In the genomic region with DNA sequence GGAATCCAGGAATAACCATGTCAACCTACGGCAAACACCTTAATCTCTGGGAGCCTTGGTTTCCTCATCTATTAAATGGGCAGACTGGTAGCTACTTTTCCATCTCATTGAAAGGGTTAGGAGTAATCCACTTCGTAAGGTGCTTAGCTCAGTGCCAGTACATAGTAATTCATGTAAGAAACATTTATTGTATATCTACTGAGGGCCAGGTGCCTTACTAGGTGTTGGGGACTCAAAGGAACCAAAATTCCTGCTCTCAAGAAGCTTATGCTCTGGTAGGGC, we compare ENCODE assay signal across 27 cellular contexts.
"Had no signal": no experiment of that assay in that cellular context is flagged by ENCODE, and none has a peak within 500 bp of the region (broad histone marks: within the 10 kb centered on the region; RNA-seq: fewer than 3 reads in every experiment).

No MANE protein-coding gene starts in this region.

- H3K4me1 ChIP-seq: body of pancreas had no signal

- H3K36me3 ChIP-seq: heart left ventricle had no signal

- DNase-seq: activated CD4-positive, alpha-beta memory T cell treated with anti-CD3 and anti-CD28 coated beads for 36 hours; activated CD4-positive, alpha-beta T cell treated with anti-CD3 and anti-CD28 coated beads for 36 hours; activated CD4-positive, alpha-beta T cell treated with anti-CD3 and anti-CD28 coated beads, Interleukin-2, amount 10 ng/mL, durations not matched to agents 24 days and 14 days; activated CD4-positive, CD25-positive, alpha-beta regulatory T cell; activated CD4-positive, CD25-positive, alpha-beta regulatory T cell treated with anti-CD3 and anti-CD28 coated beads, Interleukin-2, amount 50 U/mL, for 72 hours; activated CD8-positive, alpha-beta memory T cell treated with anti-CD3 and anti-CD28 coated beads, Interleukin-2, amount 10 ng/mL, durations not matched to agents 7 days and 5 days; activated CD8-positive, alpha-beta memory T cell treated with anti-CD3 and anti-CD28 coated beads, Interleukin-2, amount 50 U/mL, for 4 hours; activated CD8-positive, alpha-beta T cell treated with anti-CD3 and anti-CD28 coated beads, Interleukin-2, amount 10 ng/mL, durations not matched to agents 7 days and 5 days; activated gamma-delta T cell; activated naive CD4-positive, alpha-beta T cell; activated naive CD4-positive, alpha-beta T cell treated with anti-CD3 and anti-CD28 coated beads, Interleukin-2, amount 10 ng/mL, durations not matched to agents 7 days and 5 days; activated naive CD8-positive, alpha-beta T cell treated with anti-CD3 and anti-CD28 coated beads, Interleukin-2, amount 10 ng/mL, durations not matched to agents 7 days and 5 days; activated T-cell treated with anti-CD3 and anti-CD28 coated beads for 4 hours; activated T-cell treated with anti-CD3 and anti-CD28 coated beads, Interleukin-2, amount 50 U/mL, for 24 hours; activated T-cell treated with anti-CD3 and anti-CD28 coated beads, Interleukin-2, amount 50 U/mL, for 72 hours; body of pancreas; central memory CD4-positive, alpha-beta T cell; cerebellar nuclear complex; dorsolateral prefrontal cortex; effector memory CD4-positive, alpha-beta T cell; foreskin fibroblast; glutamatergic neuron; heart left ventricle; T-helper 1 cell; T-helper 17 cell; T1000 had no signal

- H3K27me3 ChIP-seq: body of pancreas, dorsolateral prefrontal cortex, heart left ventricle had no signal

- H3K4me3 ChIP-seq: body of pancreas, coronary artery, dorsolateral prefrontal cortex, heart left ventricle had no signal

- H3K27ac ChIP-seq: body of pancreas had no signal

- H3K9me3 ChIP-seq: body of pancreas had no signal
